Comparison of ENCODE assay signal across 7 cellular contexts in the genomic region with DNA sequence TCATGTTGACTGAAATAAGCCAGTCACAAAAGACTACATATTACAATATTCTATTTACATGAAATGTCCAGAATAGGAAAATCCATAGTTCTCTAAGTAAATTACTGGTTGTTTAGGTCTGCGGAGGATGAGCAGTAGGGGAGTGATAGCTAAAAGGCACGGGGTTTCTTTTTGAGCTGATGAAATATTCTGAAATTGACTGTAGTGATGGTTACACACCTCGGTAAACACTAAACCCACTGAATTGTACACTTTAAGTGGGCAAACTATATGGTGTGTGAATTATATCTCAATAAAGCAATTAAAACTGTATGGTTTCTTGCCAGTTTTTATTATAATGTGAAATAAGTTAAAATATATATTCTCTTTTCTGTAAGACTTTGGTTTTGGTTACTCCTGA.
"Had no signal": no experiment of that assay in that cellular context is flagged by ENCODE, and none has a peak within 500 bp of the region (broad histone marks: within the 10 kb centered on the region; RNA-seq: fewer than 3 reads in every experiment).

No MANE protein-coding gene starts in this region.

- FAIRE-seq: GM12878, GM12891, GM12892, GM18507, GM19239 had no signal

- ATAC-seq: GM12878 had no signal

- H3K4me3 ChIP-seq: GM12878 had no signal

- DNase-seq: GDM1, GF-D8 had no signal
